ENCODE assay signal across 14 cellular contexts in the genomic region with DNA sequence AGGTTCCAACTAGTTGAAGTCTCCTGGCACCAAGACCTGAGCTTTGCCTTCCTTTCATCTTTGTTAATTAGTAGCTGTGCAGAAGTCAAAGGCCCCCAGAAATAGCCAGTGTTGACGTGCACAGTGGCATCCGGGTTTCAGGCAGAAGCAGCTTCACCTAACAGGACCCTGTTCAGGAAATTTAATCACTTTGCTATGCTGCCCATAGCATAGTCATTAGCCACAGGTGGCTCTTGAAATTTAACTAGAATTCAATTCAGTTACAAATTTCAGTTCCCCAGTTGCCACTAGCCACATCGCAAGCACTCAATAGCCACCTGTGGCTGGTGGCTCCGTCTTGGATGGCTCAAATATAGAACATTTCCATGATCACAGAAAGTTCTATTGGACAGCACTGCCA.
DNase-seq lines count a peak whose midpoint lies in the region; ATAC-seq and TF ChIP-seq lines count a peak whose summit lies in the region.
"Had no signal": no experiment of that assay in that cellular context is flagged by ENCODE, and none has a peak within 500 bp of the region (broad histone marks: within the 10 kb centered on the region; RNA-seq: fewer than 3 reads in every experiment).

No MANE protein-coding gene starts in this region.

- 74 to 93% methylated on average over 4 of the region's 4 CpGs for WGBS in esophagus squamous epithelium, 2 donors

- H3K4me3 Mint-ChIP-seq in activated T-helper 2 cell treated with anti-CD3 and anti-CD28 coated beads, Interferon-gamma antibody, Interleukin-2, Interleukin-4, amounts not matched to agents 10 μg/mL and 5 μg/mL and 100 μg/mL, durations not matched to agents 14 hours and 24 hours and 36 hours (ENCODE audit: low read depth): no peak overlapping the region
- H3K4me3 Mint-ChIP-seq: activated CD4-positive, alpha-beta memory T cell treated with anti-CD3 and anti-CD28 coated beads, Interleukin-2, amount 10 ng/mL, durations not matched to agents 7 days and 5 days; activated naive CD4-positive, alpha-beta T cell treated with anti-CD3 and anti-CD28 coated beads, Interleukin-2, amount 50 U/mL, for 24 hours; central memory CD8-positive, alpha-beta T cell had no signal

- intact Hi-C loops in activated T-helper 2 cell treated with anti-CD3 and anti-CD28 coated beads, Interferon-gamma antibody, Interleukin-2, Interleukin-4, amounts not matched to agents 10 μg/mL and 5 μg/mL and 100 μg/mL, durations not matched to agents 14 hours and 24 hours and 36 hours (cut with micrococcal nuclease): no loop called here
- intact Hi-C loops in esophagus squamous epithelium (cut with DNase I) (no loop called here), left cardiac atrium (cut with DNase I) (no loop called here)

- TF ChIP-seq CTCF in OCI-LY1 (IDR thresholded peaks at IDR 0.05; ENCODE audit: low read length) (no peak), esophagus squamous epithelium (IDR thresholded peaks at IDR 0.05) (no peak)

- H3K4me3 ChIP-seq in OCI-LY1 (ENCODE audit: low read depth, low read length, poor library complexity, severe bottlenecking): peak overlapping the region; percentile 66
- H3K4me3 ChIP-seq in esophagus squamous epithelium: no peak overlapping the region
- H3K4me3 ChIP-seq: right lobe of liver had no signal

- no peaks in the 10 kb centered on the region for H3K9me2 ChIP-seq in OCI-LY1 (ENCODE audit: low read depth, low read length)

- peak overlapping the region; percentile 76 for H3K9ac ChIP-seq in OCI-LY1 (ENCODE audit: low read length)

- DNase-seq in activated T-helper 2 cell treated with anti-CD3 and anti-CD28 coated beads, Interferon-gamma antibody, Interleukin-2, Interleukin-4, amounts not matched to agents 10 μg/mL and 5 μg/mL and 100 μg/mL, durations not matched to agents 14 hours and 24 hours and 36 hours (ENCODE audit: low spot score): no peak
- DNase-seq in esophagus squamous epithelium (lab: John Stamatoyannopoulos, UW) (no peak), left cardiac atrium (no peak)
- no peak for DNase-seq in effector CD4-positive, alpha-beta T cell
- DNase-seq: activated CD4-positive, alpha-beta memory T cell treated with anti-CD3 and anti-CD28 coated beads, Interleukin-2, amount 10 ng/mL, durations not matched to agents 7 days and 5 days; NK-92 treated with Interleukin-12 subunit alpha and Interleukin-12 subunit beta, amount 100 ng/mL, for 24 hours; right lobe of liver; trophoblast cell had no signal

- H3K9me3 ChIP-seq in OCI-LY1 (ENCODE audit: low read length) (no peaks in the 10 kb centered on the region), esophagus squamous epithelium (no peaks in the 10 kb centered on the region)
- H3K9me3 ChIP-seq: right lobe of liver had no signal

- H3K79me2 ChIP-seq in OCI-LY1 (ENCODE audit: insufficient read depth, low read length): peaks cover 4% of the 10 kb centered on the region; the same call in 1 of the 2 replicates

- H3K27ac Mint-ChIP-seq in activated T-helper 2 cell treated with anti-CD3 and anti-CD28 coated beads, Interferon-gamma antibody, Interleukin-2, Interleukin-4, amounts not matched to agents 10 μg/mL and 5 μg/mL and 100 μg/mL, durations not matched to agents 14 hours and 24 hours and 36 hours: no peak overlapping the region
- H3K27ac Mint-ChIP-seq: activated CD4-positive, alpha-beta memory T cell treated with anti-CD3 and anti-CD28 coated beads, Interleukin-2, amount 10 ng/mL, durations not matched to agents 7 days and 5 days; activated naive CD4-positive, alpha-beta T cell treated with anti-CD3 and anti-CD28 coated beads, Interleukin-2, amount 50 U/mL, for 24 hours had no signal

- TF ChIP-seq POLR2A in esophagus squamous epithelium (IDR thresholded peaks at IDR 0.05): no peak

- H3K27me3 Mint-ChIP-seq in activated T-helper 2 cell treated with anti-CD3 and anti-CD28 coated beads, Interferon-gamma antibody, Interleukin-2, Interleukin-4, amounts not matched to agents 10 μg/mL and 5 μg/mL and 100 μg/mL, durations not matched to agents 14 hours and 24 hours and 36 hours (ENCODE audit: low read depth): no peaks in the 10 kb centered on the region
- H3K27me3 Mint-ChIP-seq: activated CD4-positive, alpha-beta memory T cell treated with anti-CD3 and anti-CD28 coated beads, Interleukin-2, amount 10 ng/mL, durations not matched to agents 7 days and 5 days had no signal

- no peak overlapping the region for H2AFZ ChIP-seq in OCI-LY1 (ENCODE audit: low read length)

- H3K27me3 ChIP-seq in OCI-LY1 (ENCODE audit: insufficient read depth, low read length): no peaks in the 10 kb centered on the region
- H3K27me3 ChIP-seq in esophagus squamous epithelium: no peaks in the 10 kb centered on the region
- H3K27me3 ChIP-seq: right lobe of liver had no signal

- H3K4me1 Mint-ChIP-seq in activated T-helper 2 cell treated with anti-CD3 and anti-CD28 coated beads, Interferon-gamma antibody, Interleukin-2, Interleukin-4, amounts not matched to agents 10 μg/mL and 5 μg/mL and 100 μg/mL, durations not matched to agents 14 hours and 24 hours and 36 hours (ENCODE audit: low read depth): peaks cover 5% of the 10 kb centered on the region
- H3K4me1 Mint-ChIP-seq: activated CD4-positive, alpha-beta memory T cell treated with anti-CD3 and anti-CD28 coated beads, Interleukin-2, amount 10 ng/mL, durations not matched to agents 7 days and 5 days had no signal

- H3K36me3 ChIP-seq in OCI-LY1 (ENCODE audit: insufficient read depth, low read length) (peaks cover 16% of the 10 kb centered on the region), esophagus squamous epithelium (peaks cover 0 to 40% (median 0%) of the 10 kb centered on the region in 3 donors)
- H3K36me3 ChIP-seq: right lobe of liver had no signal

- H3F3A ChIP-seq in OCI-LY1 (ENCODE audit: insufficient read depth, low read length): no peaks in the 10 kb centered on the region

- H3K27ac ChIP-seq in OCI-LY1 (ENCODE audit: low read depth, low read length, poor library complexity, severe bottlenecking): peak overlapping the region; percentile 90
- H3K27ac ChIP-seq in esophagus squamous epithelium: no peak overlapping the region
- H3K27ac ChIP-seq: right lobe of liver had no signal

- no peaks in the 10 kb centered on the region for H3K9me3 Mint-ChIP-seq in activated T-helper 2 cell treated with anti-CD3 and anti-CD28 coated beads, Interferon-gamma antibody, Interleukin-2, Interleukin-4, amounts not matched to agents 10 μg/mL and 5 μg/mL and 100 μg/mL, durations not matched to agents 14 hours and 24 hours and 36 hours
- H3K9me3 Mint-ChIP-seq: activated CD4-positive, alpha-beta memory T cell treated with anti-CD3 and anti-CD28 coated beads, Interleukin-2, amount 10 ng/mL, durations not matched to agents 7 days and 5 days; activated naive CD4-positive, alpha-beta T cell treated with anti-CD3 and anti-CD28 coated beads, Interleukin-2, amount 50 U/mL, for 24 hours; central memory CD8-positive, alpha-beta T cell had no signal

- no peaks in the 10 kb centered on the region for H3K36me3 Mint-ChIP-seq in activated T-helper 2 cell treated with anti-CD3 and anti-CD28 coated beads, Interferon-gamma antibody, Interleukin-2, Interleukin-4, amounts not matched to agents 10 μg/mL and 5 μg/mL and 100 μg/mL, durations not matched to agents 14 hours and 24 hours and 36 hours (ENCODE audit: low read depth)
- H3K36me3 Mint-ChIP-seq: activated naive CD4-positive, alpha-beta T cell treated with anti-CD3 and anti-CD28 coated beads, Interleukin-2, amount 50 U/mL, for 24 hours had no signal

- H4K20me1 ChIP-seq in OCI-LY1 (ENCODE audit: insufficient read depth, low read length): no peaks in the 10 kb centered on the region

- ATAC-seq in GM18519 (IDR thresholded peaks at IDR 0.05; ENCODE audit: low FRiP score, unreplicated experiment) (peak; percentile 52), GM21390 (IDR thresholded peaks at IDR 0.05; ENCODE audit: unreplicated experiment) (peak; percentile 55), HG02981 (IDR thresholded peaks at IDR 0.05; ENCODE audit: unreplicated experiment) (peak; percentile 65), left cardiac atrium (no peak)
- ATAC-seq: right lobe of liver had no signal

- peaks cover 100% of the 10 kb centered on the region for H3K4me1 ChIP-seq in OCI-LY1 (ENCODE audit: insufficient read depth, low read length, severe bottlenecking)
- peaks cover 0 to 10% (median 0%) of the 10 kb centered on the region in 3 donors for H3K4me1 ChIP-seq in esophagus squamous epithelium
- H3K4me1 ChIP-seq: right lobe of liver had no signal

- peak overlapping the region; percentile 67 for H3K4me2 ChIP-seq in OCI-LY1 (ENCODE audit: low read length)

Comparison
In these comparisons a context has a peak if more than half of its experiments do, and no peak if none do; other contexts are left out.
1. ATAC-seq: peak in GM18519 (single experiment), GM21390 (single experiment) and HG02981 (single experiment); none in left cardiac atrium (0 of 2).